In the genomic region with DNA sequence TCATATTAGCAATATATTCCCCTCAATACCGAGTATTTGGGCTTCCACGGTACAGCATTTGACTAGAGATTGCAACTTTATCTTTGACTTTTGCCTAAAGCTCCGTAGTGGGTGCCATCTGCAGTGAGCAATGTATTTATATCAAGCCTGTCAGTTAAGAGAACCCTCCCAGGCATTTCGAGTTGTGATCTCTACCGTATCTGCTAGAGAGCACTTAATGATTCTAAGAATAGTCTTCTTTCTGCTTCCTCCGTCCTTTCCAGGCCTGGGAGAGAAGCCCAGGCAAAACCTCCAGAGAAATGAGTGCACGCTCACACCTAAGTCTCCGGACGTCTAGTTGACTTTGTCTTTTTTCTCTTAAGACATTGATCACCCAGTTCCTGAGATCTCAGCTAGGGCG, we compare ENCODE assay signal across 27 cellular contexts.
"Had no signal": no experiment of that assay in that cellular context is flagged by ENCODE, and none has a peak within 500 bp of the region (broad histone marks: within the 10 kb centered on the region; RNA-seq: fewer than 3 reads in every experiment).

No MANE protein-coding gene starts in this region.

- H3K4me1 ChIP-seq: left lung, parathyroid adenoma had no signal

- H3K36me3 ChIP-seq: breast epithelium, left lung, sigmoid colon, spleen, thoracic aorta had no signal

- H3K4me3 Mint-ChIP-seq: activated naive CD8-positive, alpha-beta T cell treated with anti-CD3 and anti-CD28 coated beads, Interleukin-2, amount 10 ng/mL, durations not matched to agents 7 days and 5 days; activated T-cell treated with anti-CD3 and anti-CD28 coated beads, Interleukin-2, amount 50 U/mL, for 4 hours; endodermal cell; nephron; T-helper 1 cell treated with Interleukin-12 subunit alpha and Interleukin-12 subunit beta and Interleukin-4 antibody, amounts not matched to agents 30 μg/mL and 1 μg/mL, for 36 hours had no signal

- H3K4me3 ChIP-seq: breast epithelium, coronary artery, left lung, sigmoid colon, spleen, thoracic aorta had no signal

- H3K27me3 ChIP-seq: breast epithelium, left lung, sigmoid colon, spleen had no signal

- H2AFZ ChIP-seq: parathyroid adenoma had no signal

- H3K27ac ChIP-seq: breast epithelium, coronary artery, epithelial cell of prostate, left lung, parathyroid adenoma, sigmoid colon, spleen, thoracic aorta had no signal

- H3K9me3 ChIP-seq: breast epithelium, left lung, sigmoid colon, spleen, thoracic aorta had no signal

- ATAC-seq: activated T-cell treated with anti-CD3 and anti-CD28 coated beads, Interleukin-2, amount 50 U/mL, for 4 hours; left lung had no signal

- H3K36me3 Mint-ChIP-seq: activated naive CD8-positive, alpha-beta T cell treated with anti-CD3 and anti-CD28 coated beads, Interleukin-2, amount 10 ng/mL, durations not matched to agents 7 days and 5 days had no signal

- H3K9me3 Mint-ChIP-seq: activated naive CD8-positive, alpha-beta T cell treated with anti-CD3 and anti-CD28 coated beads, Interleukin-2, amount 10 ng/mL, durations not matched to agents 7 days and 5 days; activated T-cell treated with anti-CD3 and anti-CD28 coated beads, Interleukin-2, amount 50 U/mL, for 4 hours; activated T-helper 2 cell treated with anti-CD3 and anti-CD28 coated beads, Interferon-gamma antibody, Interleukin-2, Interleukin-4, amounts not matched to agents 10 μg/mL and 5 μg/mL and 100 μg/mL, durations not matched to agents 14 hours and 24 hours and 36 hours; endodermal cell; nephron; T-helper 1 cell treated with Interleukin-12 subunit alpha and Interleukin-12 subunit beta and Interleukin-4 antibody, amounts not matched to agents 30 μg/mL and 1 μg/mL, for 36 hours had no signal

- H3K79me2 ChIP-seq: parathyroid adenoma had no signal

- H3K27ac Mint-ChIP-seq: activated naive CD8-positive, alpha-beta T cell treated with anti-CD3 and anti-CD28 coated beads, Interleukin-2, amount 10 ng/mL, durations not matched to agents 7 days and 5 days; activated T-helper 2 cell treated with anti-CD3 and anti-CD28 coated beads, Interferon-gamma antibody, Interleukin-2, Interleukin-4, amounts not matched to agents 10 μg/mL and 5 μg/mL and 100 μg/mL, durations not matched to agents 14 hours and 24 hours and 36 hours; endodermal cell; nephron; T-helper 1 cell treated with Interleukin-12 subunit alpha and Interleukin-12 subunit beta and Interleukin-4 antibody, amounts not matched to agents 30 μg/mL and 1 μg/mL, for 36 hours had no signal

- DNase-seq: activated CD4-positive, alpha-beta T cell treated with anti-CD3 and anti-CD28 coated beads for 4 hours; activated CD4-positive, alpha-beta T cell treated with anti-CD3 and anti-CD28 coated beads, Interleukin-2, amount 50 U/mL, for 48 hours; activated CD4-positive, CD25-positive, alpha-beta regulatory T cell; activated CD8-positive, alpha-beta memory T cell treated with anti-CD3 and anti-CD28 coated beads, Interleukin-2, amount 50 U/mL, for 48 hours; activated naive CD4-positive, alpha-beta T cell treated with Interleukin-2 at 50 U/mL for 16 hours; activated naive CD8-positive, alpha-beta T cell treated with anti-CD3 and anti-CD28 coated beads, Interleukin-2, amount 10 ng/mL, durations not matched to agents 7 days and 5 days; activated T-cell treated with anti-CD3 and anti-CD28 coated beads, Interleukin-2, amount 50 U/mL, for 4 hours; amniotic stem cell; cerebellar nuclear complex; endodermal cell; left lung; mammary epithelial cell; midbrain; nucleus accumbens; sigmoid colon; spleen; stimulated activated CD4-positive, alpha-beta T cell treated with anti-CD3 and anti-CD28 coated beads, Interleukin-4, amount 100 ng/mL, for 1 hour; stimulated activated naive CD4-positive, alpha-beta T cell treated with Interleukin-2 at 50 U/mL for 16 hours; T1000 had no signal

- H3K9ac ChIP-seq: parathyroid adenoma had no signal
